8 cellular contexts compared by ENCODE assay signal in genomic region chr11:576791-577610, GRCh38. TPM values are rescaled to one million over a fixed set of nuclear protein-coding genes. Genes with fewer than 3 reads are reported as not detected.
DNase-seq lines count a peak whose midpoint lies in the region; ATAC-seq and TF ChIP-seq lines count a peak whose summit lies in the region.

No MANE protein-coding gene starts in this region.

- TF ChIP-seq CTCF in GM12864 (IDR thresholded peaks at IDR 0.05; ENCODE audit: low read depth, low read length, missing control alignments) (no peak), prostate gland (IDR thresholded peaks at IDR 0.05) (no peak)

- H3K9me3 ChIP-seq in SJCRH30 (replicated peaks): no peaks in the 10 kb centered on the region
- H3K9me3 ChIP-seq in prostate gland: no peaks in the 10 kb centered on the region

- H3K27me3 ChIP-seq in SJCRH30 (peaks cover 11% of the 10 kb centered on the region), prostate gland (replicated peaks; ENCODE audit: insufficient read depth) (no peaks in the 10 kb centered on the region)

- peak overlapping the region; percentile 72 for H3K4me3 ChIP-seq in GM12864 (ENCODE audit: low read depth, low read length)
- peak overlapping the region; percentile 78 for H3K4me3 ChIP-seq in SJCRH30
- H3K4me3 ChIP-seq in prostate gland: peak overlapping the region; percentile 59 to 67

- H3K4me1 ChIP-seq in SJCRH30 (peaks cover 12% of the 10 kb centered on the region), prostate gland (replicated peaks) (peaks cover 18% of the 10 kb centered on the region)

- H3K36me3 ChIP-seq in SJCRH30: peaks cover 11% of the 10 kb centered on the region
- no peaks in the 10 kb centered on the region for H3K36me3 ChIP-seq in prostate gland

- intact Hi-C loops in prostate gland (cut with DNase I): no loop called here

- 3% methylated on average over 32 of the region's 50 CpGs for WGBS in prostate gland

- H3K27ac ChIP-seq in SJCRH30 (peak overlapping the region; percentile 44; the same call in 1 of the 2 replicates), prostate gland (peak overlapping the region; percentile 86 to 91)

- no peak for ATAC-seq in GM18498 (IDR thresholded peaks at IDR 0.05; ENCODE audit: unreplicated experiment)

- DNase-seq in GM12864 (ENCODE audit: low read depth) (no peak), SJCRH30 (no peak), fibroblast of peridontal ligament (ENCODE audit: extremely low read depth) (peak; percentile 15), prostate gland (ENCODE audit: low spot score) (no peak), DMS 273 (lab: John Stamatoyannopoulos, UW; ENCODE audit: unreplicated experiment) (no peak), UCSD-AML1 (lab: John Stamatoyannopoulos, UW; ENCODE audit: unreplicated experiment) (no peak), amniotic stem cell (lab: John Stamatoyannopoulos, UW) (no peak)

- no peak for TF ChIP-seq POLR2A in prostate gland (IDR thresholded peaks at IDR 0.05)

RNA-seq across cellular contexts. Expression of gene PHRF1, which starts 0.7 kb away (rescaled TPM):
- total RNA-seq in SJCRH30 (2014; rRNA removed; shearing (Covaris generic)): 30.8 and 34.3 TPM in 2 replicates
- 10 to 100 TPM; 20.8 to 55.2 TPM for total RNA-seq in prostate gland

RNA-seq across cellular contexts. Expression of gene RASSF7, which starts 16.2 kb away (rescaled TPM):
- total RNA-seq in SJCRH30 (2014; rRNA removed; shearing (Covaris generic)): 6.9 and 7.4 TPM in 2 replicates
- total RNA-seq in prostate gland: 100 to 1,000 TPM in 1 of 2 donors, 10 to 100 TPM in 1; 49.4 to 107 TPM

RNA-seq across cellular contexts. Expression of gene LMNTD2, which starts 16.5 kb away (rescaled TPM):
- total RNA-seq in SJCRH30 (2014; rRNA removed; shearing (Covaris generic)): 0.43 and 0.51 TPM in 2 replicates
- total RNA-seq in prostate gland: 10 to 100 TPM in 1 of 2 donors, 1 to 10 TPM in 1; 8.7 to 19.2 TPM

RNA-seq across cellular contexts. Expression of gene IRF7, which starts 38.7 kb away (rescaled TPM):
- 3.6 and 5.8 TPM in 2 replicates for total RNA-seq in SJCRH30 (2014; rRNA removed; shearing (Covaris generic))
- 10 to 100 TPM; 34.7 to 39.8 TPM for total RNA-seq in prostate gland

RNA-seq across cellular contexts. Expression of gene LRRC56, which starts 39.7 kb away (rescaled TPM):
- total RNA-seq in SJCRH30 (2014; rRNA removed; shearing (Covaris generic)): 0.08 and 0.20 TPM in 2 replicates
- 1 to 10 TPM; 1.9 to 9.1 TPM for total RNA-seq in prostate gland
